ENCODE assay signal across 1 cellular context in the genomic region with DNA sequence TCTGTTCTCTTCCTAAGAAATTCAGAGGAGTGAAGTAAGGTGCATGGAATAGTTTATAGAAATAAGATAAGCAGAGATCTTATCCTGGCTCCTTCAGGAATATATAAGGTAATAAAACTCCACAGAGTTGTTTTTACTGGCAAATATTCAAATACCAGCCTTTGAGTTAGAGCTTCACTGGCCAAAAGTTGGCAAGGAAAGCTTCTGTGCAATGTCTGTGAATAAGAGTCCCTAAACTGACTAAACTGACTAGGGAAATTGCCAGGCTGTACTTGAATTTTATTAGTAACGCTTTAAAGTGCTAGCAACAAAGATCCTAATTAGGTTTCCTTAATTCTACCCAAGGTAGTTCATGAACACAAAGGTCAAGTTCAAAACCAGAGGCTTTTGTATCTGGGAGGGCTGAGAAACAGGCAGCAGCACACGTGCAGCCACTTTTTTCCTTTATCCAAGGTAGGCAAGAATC.
TF ChIP-seq lines count a peak whose summit lies in the region.

No MANE protein-coding gene starts in this region.

TF ChIP-seq in HEK293, 187 proteins besides CTCF, POLR2A, EP300 and RAD21 (continued from another document):
- TF ChIP-seq HOXD13 (CRISPR knock-in tag; IDR thresholded peaks at IDR 0.05; ENCODE audit: borderline replicate concordance) = peak; percentile 93
- no peak for TF ChIP-seq ZNF558 (tag by site-specific recombination; IDR thresholded peaks at IDR 0.05)
- peak; percentile 9; the same call in 1 of the 2 replicates for TF ChIP-seq GLIS1 (tag by site-specific recombination; IDR thresholded peaks at IDR 0.05)
- peak; percentile 30; the same call in 1 of the 2 replicates for TF ChIP-seq ZNF335 (tag by site-specific recombination; conservative IDR thresholded peaks at IDR 0.05)
- peak; percentile 31; the same call in 1 of the 2 replicates for TF ChIP-seq ZNF692 (tag by site-specific recombination; IDR thresholded peaks at IDR 0.05)
- TF ChIP-seq, protein P1, sequence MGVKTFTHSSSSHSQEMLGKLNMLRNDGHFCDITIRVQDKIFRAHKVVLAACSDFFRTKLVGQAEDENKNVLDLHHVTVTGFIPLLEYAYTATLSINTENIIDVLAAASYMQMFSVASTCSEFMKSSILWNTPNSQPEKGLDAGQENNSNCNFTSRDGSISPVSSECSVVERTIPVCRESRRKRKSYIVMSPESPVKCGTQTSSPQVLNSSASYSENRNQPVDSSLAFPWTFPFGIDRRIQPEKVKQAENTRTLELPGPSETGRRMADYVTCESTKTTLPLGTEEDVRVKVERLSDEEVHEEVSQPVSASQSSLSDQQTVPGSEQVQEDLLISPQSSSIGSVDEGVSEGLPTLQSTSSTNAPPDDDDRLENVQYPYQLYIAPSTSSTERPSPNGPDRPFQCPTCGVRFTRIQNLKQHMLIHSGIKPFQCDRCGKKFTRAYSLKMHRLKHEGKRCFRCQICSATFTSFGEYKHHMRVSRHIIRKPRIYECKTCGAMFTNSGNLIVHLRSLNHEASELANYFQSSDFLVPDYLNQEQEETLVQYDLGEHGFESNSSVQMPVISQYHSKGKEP (tag by site-specific recombination; IDR thresholded peaks at IDR 0.05) = peak; percentile 81
- 0 out of 2 replicates have a peak, but pooled peaks have one; percentile 33 for TF ChIP-seq ZNF660 (tag by site-specific recombination; IDR thresholded peaks at IDR 0.05)
- peak; percentile 27; the same call in 1 of the 2 replicates for TF ChIP-seq KLF10 (tag by site-specific recombination; IDR thresholded peaks at IDR 0.05)
- TF ChIP-seq KLF1 (tag by site-specific recombination; IDR thresholded peaks at IDR 0.05) = no peak
- 0 out of 2 replicates have a peak, but pooled peaks have one; percentile 29 for TF ChIP-seq ZNF629 (tag by site-specific recombination; IDR thresholded peaks at IDR 0.05)
- TF ChIP-seq, protein P2, sequence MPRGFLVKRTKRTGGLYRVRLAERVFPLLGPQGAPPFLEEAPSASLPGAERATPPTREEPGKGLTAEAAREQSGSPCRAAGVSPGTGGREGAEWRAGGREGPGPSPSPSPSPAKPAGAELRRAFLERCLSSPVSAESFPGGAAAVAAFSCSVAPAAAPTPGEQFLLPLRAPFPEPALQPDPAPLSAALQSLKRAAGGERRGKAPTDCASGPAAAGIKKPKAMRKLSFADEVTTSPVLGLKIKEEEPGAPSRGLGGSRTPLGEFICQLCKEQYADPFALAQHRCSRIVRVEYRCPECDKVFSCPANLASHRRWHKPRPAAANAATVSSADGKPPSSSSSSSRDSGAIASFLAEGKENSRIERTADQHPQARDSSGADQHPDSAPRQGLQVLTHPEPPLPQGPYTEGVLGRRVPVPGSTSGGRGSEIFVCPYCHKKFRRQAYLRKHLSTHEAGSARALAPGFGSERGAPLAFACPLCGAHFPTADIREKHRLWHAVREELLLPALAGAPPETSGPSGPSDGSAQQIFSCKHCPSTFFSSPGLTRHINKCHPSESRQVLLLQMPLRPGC (tag by site-specific recombination; IDR thresholded peaks at IDR 0.05) = 0 out of 2 replicates have a peak, but pooled peaks have one; percentile 19
- no peak for TF ChIP-seq ZNF112 (tag by site-specific recombination; IDR thresholded peaks at IDR 0.05)
- 0 out of 2 replicates have a peak, but pooled peaks have one; percentile 20 for TF ChIP-seq WT1 (tag by site-specific recombination; IDR thresholded peaks at IDR 0.05)
- TF ChIP-seq ZNF366 (tag by site-specific recombination; conservative IDR thresholded peaks at IDR 0.05) = peak; percentile 72
- TF ChIP-seq ZNF341 (tag by site-specific recombination; IDR thresholded peaks at IDR 0.05; ENCODE audit: low read depth) = peak; percentile 89
- TF ChIP-seq ZXDB (tag by site-specific recombination; IDR thresholded peaks at IDR 0.05) = peak; percentile 71
- peak; percentile 84 for TF ChIP-seq FEZF1 (tag by site-specific recombination; IDR thresholded peaks at IDR 0.05)
- TF ChIP-seq ZNF37A (tag by site-specific recombination; IDR thresholded peaks at IDR 0.05) = 0 out of 2 replicates have a peak, but pooled peaks have one; percentile 19
- TF ChIP-seq GLI2 (tag by site-specific recombination; IDR thresholded peaks at IDR 0.05; ENCODE audit: borderline replicate concordance, low read depth) = 0 out of 2 replicates have a peak, but pooled peaks have one; percentile 7
- TF ChIP-seq ZNF223 (tag by site-specific recombination; IDR thresholded peaks at IDR 0.05) = no peak
- TF ChIP-seq MYNN (tag by site-specific recombination; IDR thresholded peaks at IDR 0.05; ENCODE audit: borderline replicate concordance) = peak; percentile 88
TF ChIP-seq in HEK293: peak in this region for 28.
